In genomic region chr5:167793700-167794099, GRCh38 we compare ENCODE assay signal across 24 cellular contexts.
"Had no signal": no experiment of that assay in that cellular context is flagged by ENCODE, and none has a peak within 500 bp of the region (broad histone marks: within the 10 kb centered on the region; RNA-seq: fewer than 3 reads in every experiment).

No MANE protein-coding gene starts in this region.

- H3K4me3 ChIP-seq: K562 had no signal

- H3K9me3 Mint-ChIP-seq: IgD-negative memory B cell had no signal

- H3K4me1 Mint-ChIP-seq: IgD-negative memory B cell, T-helper 17 cell had no signal

- H3K9me3 ChIP-seq: SK-N-SH had no signal

- H3K36me3 Mint-ChIP-seq: IgD-negative memory B cell had no signal

- H3K27me3 Mint-ChIP-seq: IgD-negative memory B cell, T-helper 17 cell had no signal

- H3K27ac ChIP-seq: HL-60, KMS-11, RWPE1 had no signal

- ATAC-seq: K562, Panc1, PC-3, T-helper 17 cell had no signal

- DNase-seq: Kasumi-1, MM.1S, NCI-H1092 treated with DMSO at 0.1 percent for 48 hours, NCI-H1436, NCI-H187, NCI-H2029, NCI-H2081 treated with DMSO at 0.1 percent for 48 hours, NCI-H2171, NCI-H226, NCI-H446, NCI-H510A, NCI-H524 treated with DMSO at 0.1 percent for 48 hours, NCI-H69, PC-3, SHP77, SK-N-SH, T-helper 1 cell, T-helper 17 cell had no signal

- H3K4me3 Mint-ChIP-seq: IgD-negative memory B cell, T-helper 17 cell had no signal

- H3K27ac Mint-ChIP-seq: IgD-negative memory B cell, T-helper 17 cell had no signal

- H3K9ac ChIP-seq: KMS-11, SK-N-SH had no signal
